1 cellular context compared by ENCODE assay signal in the genomic region with DNA sequence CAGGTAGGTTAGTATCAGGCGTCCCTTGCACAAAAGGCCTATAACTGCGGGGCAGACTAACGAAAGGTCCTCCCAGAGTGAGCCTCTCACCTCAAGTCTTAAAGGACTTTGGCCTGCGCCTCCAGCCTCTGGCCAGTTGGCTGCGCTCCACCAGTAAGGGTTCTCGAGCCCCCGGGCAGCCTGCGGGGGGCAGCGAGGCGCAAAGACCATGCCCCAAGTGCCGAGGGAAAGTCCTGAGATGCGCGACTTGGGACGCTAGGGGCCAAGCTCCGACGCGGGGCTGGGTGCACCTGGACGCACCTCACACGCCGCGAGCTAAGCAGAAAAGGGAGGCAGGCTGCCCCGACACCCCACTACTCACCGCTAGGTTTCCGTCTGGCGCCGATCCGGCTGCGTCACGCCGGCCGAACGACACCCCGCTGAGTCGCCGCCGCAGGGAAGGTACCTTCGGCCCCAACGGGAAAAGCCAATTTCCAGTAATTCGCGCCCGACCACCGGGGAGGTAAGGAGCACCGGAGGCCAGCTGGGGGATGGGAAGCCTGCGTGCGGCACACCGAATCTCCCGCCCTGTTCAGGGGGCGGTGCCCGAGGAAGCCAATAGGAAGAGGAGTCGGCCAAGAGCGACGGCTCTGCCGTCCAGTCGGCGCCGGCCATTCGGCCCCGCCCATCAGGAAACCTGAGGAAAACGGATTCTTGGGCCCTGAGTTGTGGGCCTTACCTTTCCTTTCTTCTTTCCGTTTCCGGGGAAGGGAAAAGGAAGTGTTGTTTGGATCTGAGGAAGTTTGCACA.
A peak's percentile ranks its signal among the peaks of the same experiment; 100 is the strongest.
TF ChIP-seq lines count a peak whose summit lies in the region.

Gene ORC2 (minus strand): TSS at position 532 of the 789 bp plus-strand sequence. CDS start 5,537 bp downstream, outside the sequence.

TF ChIP-seq in K562, 482 proteins besides CTCF, POLR2A, EP300 and RAD21 (continued from another document and continues in another):
- TF ChIP-seq SREBF1 (IDR thresholded peaks at IDR 0.05; ENCODE audit: borderline replicate concordance, low read depth, low read length) (no peak), MTA1 (IDR thresholded peaks at IDR 0.05; ENCODE audit: borderline replicate concordance) (peak; percentile 64; the same call in 1 of the 2 replicates), CBFA2T2 (conservative IDR thresholded peaks at IDR 0.05) (no peak), WHSC1 (IDR thresholded peaks at IDR 0.05; ENCODE audit: low read length) (no peak), HDAC3 (IDR thresholded peaks at IDR 0.05; ENCODE audit: borderline replicate concordance, partially characterized antibody) (no peak), SUPT5H (IDR thresholded peaks at IDR 0.05) (peak; percentile 70), ZBTB2 (IDR thresholded peaks at IDR 0.05) (0 out of 2 replicates have a peak, but pooled peaks have one; percentile 49), SMARCB1 (IDR thresholded peaks at IDR 0.05; ENCODE audit: insufficient read length, low read depth) (no peak), ZNF561 (CRISPR knock-in tag; conservative IDR thresholded peaks at IDR 0.05) (no peak), NR2C2 (CRISPR knock-in tag; IDR thresholded peaks at IDR 0.05) (no peak; the same call in 1 of the 2 replicates), NR2C2 (tag; IDR thresholded peaks at IDR 0.05) (peak; percentile 86), ZNF165 (CRISPR knock-in tag; IDR thresholded peaks at IDR 0.05; ENCODE audit: borderline replicate concordance) (no peak), NFE2L1 (tag; IDR thresholded peaks at IDR 0.05; ENCODE audit: borderline replicate concordance, low read depth) (no peak), HSF4 (CRISPR knock-in tag; IDR thresholded peaks at IDR 0.05; ENCODE audit: borderline replicate concordance) (no peak), U2AF1 (optimal IDR thresholded peaks at IDR 0.05; ENCODE audit: low read depth, low read length) (peak; percentile 19), CBFB (CRISPR knock-in tag; IDR thresholded peaks at IDR 0.05) (peak; percentile 26; the same call in 1 of the 2 replicates), TAF1 (IDR thresholded peaks at IDR 0.05; ENCODE audit: control insufficient read depth, extremely low read depth, insufficient read depth, low read length, severe bottlenecking) (peak; percentile 60), MAFG (tag; conservative IDR thresholded peaks at IDR 0.05) (no peak), BHLHE40 (IDR thresholded peaks at IDR 0.05; ENCODE audit: low read length) (peak; percentile 42; the same call in 1 of the 2 replicates), NBN (IDR thresholded peaks at IDR 0.05; ENCODE audit: low read depth) (peak; percentile 57; the same call in 1 of the 2 replicates), BRF1 (IDR thresholded peaks at IDR 0.05; ENCODE audit: borderline replicate concordance, extremely low read depth, insufficient read length) (no peak), KDM1A (IDR thresholded peaks at IDR 0.05) (no peak), ZNF780A (CRISPR knock-in tag; IDR thresholded peaks at IDR 0.05) (no peak), ZNF395 (CRISPR knock-in tag; IDR thresholded peaks at IDR 0.05) (no peak), ZNF398 (CRISPR knock-in tag; IDR thresholded peaks at IDR 0.05) (no peak), HMG20A (CRISPR knock-in tag; conservative IDR thresholded peaks at IDR 0.05) (no peak), PURB (CRISPR knock-in tag; IDR thresholded peaks at IDR 0.05; ENCODE audit: low read depth) (no peak), MAZ (CRISPR knock-in tag; conservative IDR thresholded peaks at IDR 0.05 in 1 of 2, IDR thresholded peaks at IDR 0.05 in 1 of 2) (peak; percentile 72 to 78; a peak in 3 of 4 replicates), NR2F6 (CRISPR knock-in tag; IDR thresholded peaks at IDR 0.05) (no peak), MXI1 (IDR thresholded peaks at IDR 0.05; ENCODE audit: low read depth, low read length) (no peak), ZNF263 (CRISPR knock-in tag; IDR thresholded peaks at IDR 0.05; ENCODE audit: borderline replicate concordance) (no peak; the same call in 1 of the 2 replicates), ETV1 (tag; conservative IDR thresholded peaks at IDR 0.05; ENCODE audit: low read depth) (peak; percentile 63; the same call in 1 of the 2 replicates), TFE3 (CRISPR knock-in tag; IDR thresholded peaks at IDR 0.05) (no peak), GTF2A2 (tag; IDR thresholded peaks at IDR 0.05) (no peak), SMAD4 (CRISPR knock-in tag; conservative IDR thresholded peaks at IDR 0.05) (peak; percentile 95)
- TF ChIP-seq, protein P1, sequence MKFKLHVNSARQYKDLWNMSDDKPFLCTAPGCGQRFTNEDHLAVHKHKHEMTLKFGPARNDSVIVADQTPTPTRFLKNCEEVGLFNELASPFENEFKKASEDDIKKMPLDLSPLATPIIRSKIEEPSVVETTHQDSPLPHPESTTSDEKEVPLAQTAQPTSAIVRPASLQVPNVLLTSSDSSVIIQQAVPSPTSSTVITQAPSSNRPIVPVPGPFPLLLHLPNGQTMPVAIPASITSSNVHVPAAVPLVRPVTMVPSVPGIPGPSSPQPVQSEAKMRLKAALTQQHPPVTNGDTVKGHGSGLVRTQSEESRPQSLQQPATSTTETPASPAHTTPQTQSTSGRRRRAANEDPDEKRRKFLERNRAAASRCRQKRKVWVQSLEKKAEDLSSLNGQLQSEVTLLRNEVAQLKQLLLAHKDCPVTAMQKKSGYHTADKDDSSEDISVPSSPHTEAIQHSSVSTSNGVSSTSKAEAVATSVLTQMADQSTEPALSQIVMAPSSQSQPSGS (CRISPR knock-in tag; IDR thresholded peaks at IDR 0.05): no peak
- TF ChIP-seq, protein P2, sequence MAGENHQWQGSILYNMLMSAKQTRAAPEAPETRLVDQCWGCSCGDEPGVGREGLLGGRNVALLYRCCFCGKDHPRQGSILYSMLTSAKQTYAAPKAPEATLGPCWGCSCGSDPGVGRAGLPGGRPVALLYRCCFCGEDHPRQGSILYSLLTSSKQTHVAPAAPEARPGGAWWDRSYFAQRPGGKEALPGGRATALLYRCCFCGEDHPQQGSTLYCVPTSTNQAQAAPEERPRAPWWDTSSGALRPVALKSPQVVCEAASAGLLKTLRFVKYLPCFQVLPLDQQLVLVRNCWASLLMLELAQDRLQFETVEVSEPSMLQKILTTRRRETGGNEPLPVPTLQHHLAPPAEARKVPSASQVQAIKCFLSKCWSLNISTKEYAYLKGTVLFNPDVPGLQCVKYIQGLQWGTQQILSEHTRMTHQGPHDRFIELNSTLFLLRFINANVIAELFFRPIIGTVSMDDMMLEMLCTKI (IDR thresholded peaks at IDR 0.05; ENCODE audit: partially characterized antibody): no peak
- TF ChIP-seq, protein P3, sequence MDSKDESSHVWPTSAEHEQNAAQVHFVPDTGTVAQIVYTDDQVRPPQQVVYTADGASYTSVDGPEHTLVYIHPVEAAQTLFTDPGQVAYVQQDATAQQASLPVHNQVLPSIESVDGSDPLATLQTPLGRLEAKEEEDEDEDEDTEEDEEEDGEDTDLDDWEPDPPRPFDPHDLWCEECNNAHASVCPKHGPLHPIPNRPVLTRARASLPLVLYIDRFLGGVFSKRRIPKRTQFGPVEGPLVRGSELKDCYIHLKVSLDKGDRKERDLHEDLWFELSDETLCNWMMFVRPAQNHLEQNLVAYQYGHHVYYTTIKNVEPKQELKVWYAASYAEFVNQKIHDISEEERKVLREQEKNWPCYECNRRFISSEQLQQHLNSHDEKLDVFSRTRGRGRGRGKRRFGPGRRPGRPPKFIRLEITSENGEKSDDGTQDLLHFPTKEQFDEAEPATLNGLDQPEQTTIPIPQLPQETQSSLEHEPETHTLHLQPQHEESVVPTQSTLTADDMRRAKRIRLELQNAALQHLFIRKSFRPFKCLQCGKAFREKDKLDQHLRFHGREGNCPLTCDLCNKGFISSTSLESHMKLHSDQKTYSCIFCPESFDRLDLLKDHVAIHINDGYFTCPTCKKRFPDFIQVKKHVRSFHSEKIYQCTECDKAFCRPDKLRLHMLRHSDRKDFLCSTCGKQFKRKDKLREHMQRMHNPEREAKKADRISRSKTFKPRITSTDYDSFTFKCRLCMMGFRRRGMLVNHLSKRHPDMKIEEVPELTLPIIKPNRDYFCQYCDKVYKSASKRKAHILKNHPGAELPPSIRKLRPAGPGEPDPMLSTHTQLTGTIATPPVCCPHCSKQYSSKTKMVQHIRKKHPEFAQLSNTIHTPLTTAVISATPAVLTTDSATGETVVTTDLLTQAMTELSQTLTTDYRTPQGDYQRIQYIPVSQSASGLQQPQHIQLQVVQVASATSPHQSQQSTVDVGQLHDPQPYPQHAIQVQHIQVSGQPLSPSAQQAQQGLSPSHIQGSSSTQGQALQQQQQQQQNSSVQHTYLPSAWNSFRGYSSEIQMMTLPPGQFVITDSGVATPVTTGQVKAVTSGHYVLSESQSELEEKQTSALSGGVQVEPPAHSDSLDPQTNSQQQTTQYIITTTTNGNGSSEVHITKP (IDR thresholded peaks at IDR 0.05; ENCODE audit: partially characterized antibody): no peak
- TF ChIP-seq, protein P4, sequence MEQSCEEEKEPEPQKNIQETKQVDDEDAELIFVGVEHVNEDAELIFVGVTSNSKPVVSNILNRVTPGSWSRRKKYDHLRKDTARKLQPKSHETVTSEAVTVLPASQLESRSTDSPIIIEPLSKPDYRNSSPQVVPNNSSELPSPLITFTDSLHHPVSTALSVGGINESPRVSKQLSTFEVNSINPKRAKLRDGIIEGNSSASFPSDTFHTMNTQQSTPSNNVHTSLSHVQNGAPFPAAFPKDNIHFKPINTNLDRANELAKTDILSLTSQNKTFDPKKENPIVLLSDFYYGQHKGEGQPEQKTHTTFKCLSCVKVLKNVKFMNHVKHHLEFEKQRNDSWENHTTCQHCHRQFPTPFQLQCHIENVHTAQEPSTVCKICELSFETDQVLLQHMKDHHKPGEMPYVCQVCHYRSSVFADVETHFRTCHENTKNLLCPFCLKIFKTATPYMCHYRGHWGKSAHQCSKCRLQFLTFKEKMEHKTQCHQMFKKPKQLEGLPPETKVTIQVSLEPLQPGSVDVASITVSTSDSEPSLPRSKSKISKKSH (CRISPR knock-in tag; IDR thresholded peaks at IDR 0.05): no peak
- TF ChIP-seq, protein P5, sequence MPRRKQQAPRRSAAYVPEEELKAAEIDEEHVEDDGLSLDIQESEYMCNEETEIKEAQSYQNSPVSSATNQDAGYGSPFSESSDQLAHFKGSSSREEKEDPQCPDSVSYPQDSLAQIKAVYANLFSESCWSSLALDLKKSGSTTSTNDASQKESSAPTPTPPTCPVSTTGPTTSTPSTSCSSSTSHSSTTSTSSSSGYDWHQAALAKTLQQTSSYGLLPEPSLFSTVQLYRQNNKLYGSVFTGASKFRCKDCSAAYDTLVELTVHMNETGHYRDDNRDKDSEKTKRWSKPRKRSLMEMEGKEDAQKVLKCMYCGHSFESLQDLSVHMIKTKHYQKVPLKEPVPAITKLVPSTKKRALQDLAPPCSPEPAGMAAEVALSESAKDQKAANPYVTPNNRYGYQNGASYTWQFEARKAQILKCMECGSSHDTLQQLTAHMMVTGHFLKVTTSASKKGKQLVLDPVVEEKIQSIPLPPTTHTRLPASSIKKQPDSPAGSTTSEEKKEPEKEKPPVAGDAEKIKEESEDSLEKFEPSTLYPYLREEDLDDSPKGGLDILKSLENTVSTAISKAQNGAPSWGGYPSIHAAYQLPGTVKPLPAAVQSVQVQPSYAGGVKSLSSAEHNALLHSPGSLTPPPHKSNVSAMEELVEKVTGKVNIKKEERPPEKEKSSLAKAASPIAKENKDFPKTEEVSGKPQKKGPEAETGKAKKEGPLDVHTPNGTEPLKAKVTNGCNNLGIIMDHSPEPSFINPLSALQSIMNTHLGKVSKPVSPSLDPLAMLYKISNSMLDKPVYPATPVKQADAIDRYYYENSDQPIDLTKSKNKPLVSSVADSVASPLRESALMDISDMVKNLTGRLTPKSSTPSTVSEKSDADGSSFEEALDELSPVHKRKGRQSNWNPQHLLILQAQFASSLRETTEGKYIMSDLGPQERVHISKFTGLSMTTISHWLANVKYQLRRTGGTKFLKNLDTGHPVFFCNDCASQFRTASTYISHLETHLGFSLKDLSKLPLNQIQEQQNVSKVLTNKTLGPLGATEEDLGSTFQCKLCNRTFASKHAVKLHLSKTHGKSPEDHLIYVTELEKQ (CRISPR knock-in tag; IDR thresholded peaks at IDR 0.05): no peak
